Comparison of ENCODE assay signal across 1 cellular context in the genomic region with DNA sequence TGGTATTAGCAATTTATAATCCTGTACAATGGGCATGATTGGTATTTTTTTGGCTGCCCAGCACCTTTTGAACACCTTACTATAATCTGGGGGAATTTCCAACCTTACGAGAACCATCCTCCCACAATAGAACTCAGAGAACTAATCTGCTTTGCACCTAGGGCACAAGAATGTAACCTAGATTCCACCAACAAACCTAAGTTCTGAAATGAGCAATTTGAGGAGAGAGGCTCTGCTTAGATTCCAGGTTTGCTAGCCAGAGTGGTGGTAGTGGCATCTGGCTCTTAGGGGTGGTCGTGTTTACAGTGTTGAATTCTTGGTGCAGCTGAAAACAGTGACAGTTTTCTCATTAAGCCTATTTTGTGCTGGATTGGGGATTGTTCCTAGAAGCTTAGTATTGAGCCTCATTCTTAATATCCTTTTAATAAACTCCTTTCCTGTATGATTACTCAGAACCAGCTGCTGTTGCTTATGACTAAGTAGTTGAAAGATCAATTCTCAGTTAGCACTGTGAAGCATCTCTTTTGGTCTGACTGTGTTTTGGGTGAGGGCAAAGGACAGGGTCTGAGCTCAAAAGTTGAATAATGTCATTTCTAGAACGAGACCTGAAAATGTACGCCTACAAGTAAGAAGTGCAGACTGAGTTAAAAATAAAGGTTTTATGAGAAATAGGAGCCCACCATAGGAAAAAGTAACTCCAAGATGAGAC.
TF ChIP-seq lines count a peak whose summit lies in the region.

No MANE protein-coding gene starts in this region.

TF ChIP-seq in GM12878, 131 proteins besides CTCF, POLR2A, EP300 and RAD21 (continued from another document):
- TF ChIP-seq, protein P1, sequence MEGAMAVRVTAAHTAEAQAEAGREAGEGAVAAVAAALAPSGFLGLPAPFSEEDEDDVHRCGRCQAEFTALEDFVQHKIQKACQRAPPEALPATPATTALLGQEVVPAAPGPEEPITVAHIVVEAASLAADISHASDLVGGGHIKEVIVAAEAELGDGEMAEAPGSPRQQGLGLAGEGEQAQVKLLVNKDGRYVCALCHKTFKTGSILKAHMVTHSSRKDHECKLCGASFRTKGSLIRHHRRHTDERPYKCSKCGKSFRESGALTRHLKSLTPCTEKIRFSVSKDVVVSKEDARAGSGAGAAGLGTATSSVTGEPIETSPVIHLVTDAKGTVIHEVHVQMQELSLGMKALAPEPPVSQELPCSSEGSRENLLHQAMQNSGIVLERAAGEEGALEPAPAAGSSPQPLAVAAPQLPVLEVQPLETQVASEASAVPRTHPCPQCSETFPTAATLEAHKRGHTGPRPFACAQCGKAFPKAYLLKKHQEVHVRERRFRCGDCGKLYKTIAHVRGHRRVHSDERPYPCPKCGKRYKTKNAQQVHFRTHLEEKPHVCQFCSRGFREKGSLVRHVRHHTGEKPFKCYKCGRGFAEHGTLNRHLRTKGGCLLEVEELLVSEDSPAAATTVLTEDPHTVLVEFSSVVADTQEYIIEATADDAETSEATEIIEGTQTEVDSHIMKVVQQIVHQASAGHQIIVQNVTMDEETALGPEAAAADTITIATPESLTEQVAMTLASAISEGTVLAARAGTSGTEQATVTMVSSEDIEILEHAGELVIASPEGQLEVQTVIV (IDR thresholded peaks at IDR 0.05; ENCODE audit: borderline replicate concordance, partially characterized antibody) = no peak
